In the genomic region with DNA sequence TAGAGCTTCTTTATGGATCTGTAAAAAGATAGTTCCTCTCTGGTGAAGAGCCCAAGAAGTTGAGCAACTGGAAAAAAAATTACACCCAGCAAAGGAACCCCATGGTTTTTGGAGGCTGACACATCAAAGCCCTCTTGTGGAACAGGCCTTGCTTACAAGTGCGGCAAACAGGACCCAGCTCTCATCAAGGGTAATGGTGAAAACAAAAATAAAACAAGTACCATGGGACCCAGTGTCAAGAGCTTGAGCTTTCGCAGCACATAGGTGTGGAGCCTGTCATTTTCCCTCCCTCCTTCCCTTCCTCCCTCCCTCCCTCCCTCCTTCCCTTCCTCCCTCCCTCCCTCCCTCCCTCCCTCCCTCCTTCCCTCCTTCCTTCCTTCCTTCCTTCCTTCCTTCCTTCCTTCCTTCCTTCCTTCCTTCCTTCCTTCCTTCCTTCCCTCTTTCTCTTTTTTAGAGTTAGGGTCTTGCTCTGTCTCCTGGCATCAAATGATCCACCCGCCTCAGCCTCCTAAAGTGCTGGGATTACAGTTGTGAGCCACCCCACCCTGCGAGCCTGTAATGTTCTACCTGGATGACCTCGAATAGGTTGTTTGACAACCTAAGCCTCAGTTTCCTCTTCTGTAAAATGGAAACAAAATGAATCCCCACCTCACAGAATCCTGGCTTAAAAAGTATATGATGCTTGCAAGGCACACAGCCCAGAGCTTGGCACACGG, we compare ENCODE assay signal across 24 cellular contexts.
"Had no signal": no experiment of that assay in that cellular context is flagged by ENCODE, and none has a peak within 500 bp of the region (broad histone marks: within the 10 kb centered on the region; RNA-seq: fewer than 3 reads in every experiment).

No MANE protein-coding gene starts in this region.

- H3K4me1 ChIP-seq: colonic mucosa, esophagus squamous epithelium, spleen, testis, tibial artery had no signal

- H3K27me3 ChIP-seq: colonic mucosa, neural progenitor cell, testis had no signal

- H3K4me3 ChIP-seq: colonic mucosa, esophagus squamous epithelium, lung, mucosa of descending colon, neural progenitor cell, skin epidermis, spleen, testis, tibial artery had no signal

- H3K4me2 ChIP-seq: neural progenitor cell had no signal

- H3K27ac Mint-ChIP-seq: dendritic cell treated with granulocyte-macrophage colony-stimulating factor and Interleukin-4, amounts not matched to agents 40 ng/mL and 50 ng/mL, for 4 days; immature natural killer cell; memory B cell; mesothelial cell of epicardium; natural killer cell treated with Interleukin-12 subunit alpha and Interleukin-12 subunit beta and Interleukin-15 and Interleukin-18, amount 100 ng/mL, for 72 hours; neural progenitor cell; progenitor cell of endocrine pancreas; stimulated activated memory B cell treated with anti-CD40 and anti-IgM and Interleukin-4, amounts not matched to agents 10 μg/mL and 1 μg/mL and 100 μg/mL, for 72 hours; type B pancreatic cell had no signal

- H3K79me2 ChIP-seq: parathyroid adenoma had no signal

- H3K9me3 ChIP-seq: colonic mucosa, esophagus squamous epithelium, mucosa of descending colon, spleen, testis, tibial artery had no signal

- H3K9ac ChIP-seq: neural progenitor cell, parathyroid adenoma had no signal

- H3K9me3 Mint-ChIP-seq: dendritic cell treated with granulocyte-macrophage colony-stimulating factor and Interleukin-4, amounts not matched to agents 40 ng/mL and 50 ng/mL, for 4 days; immature natural killer cell; mesothelial cell of epicardium; natural killer cell treated with Interleukin-12 subunit alpha and Interleukin-12 subunit beta and Interleukin-15 and Interleukin-18, amount 100 ng/mL, for 72 hours; neural progenitor cell; stimulated activated memory B cell treated with anti-CD40 and anti-IgM and Interleukin-4, amounts not matched to agents 10 μg/mL and 1 μg/mL and 100 μg/mL, for 72 hours; type B pancreatic cell had no signal

- DNase-seq: colonic mucosa; effector CD8-positive, alpha-beta T cell; esophagus squamous epithelium; foreskin melanocyte; immature natural killer cell; mucosa of descending colon; naive B cell; spleen; stimulated activated CD4-positive, alpha-beta T cell treated with anti-CD3 and anti-CD28 coated beads, Interleukin-4, amount 100 ng/mL, for 4 hours; stimulated activated naive CD8-positive, alpha-beta T cell treated with anti-CD3 and anti-CD28 coated beads, Interleukin-15, Interleukin-2, amounts not matched to agents 100 U/mL and 50 U/mL, for 24 hours; substantia nigra; testis; tibial artery had no signal

- H3K36me3 ChIP-seq: colonic mucosa, esophagus squamous epithelium, neural progenitor cell, spleen, tibial artery had no signal

- ATAC-seq: mucosa of descending colon; natural killer cell treated with Interleukin-12 subunit alpha and Interleukin-12 subunit beta and Interleukin-15 and Interleukin-18, amount 100 ng/mL, for 72 hours; stimulated activated memory B cell treated with anti-CD40 and anti-IgM and Interleukin-4, amounts not matched to agents 10 μg/mL and 1 μg/mL and 100 μg/mL, for 72 hours; stimulated activated naive CD8-positive, alpha-beta T cell treated with anti-CD3 and anti-CD28 coated beads, Interleukin-15, Interleukin-2, amounts not matched to agents 100 U/mL and 50 U/mL, for 24 hours had no signal

- H3K36me3 Mint-ChIP-seq: immature natural killer cell; memory B cell; mesothelial cell of epicardium; naive B cell; natural killer cell treated with Interleukin-12 subunit alpha and Interleukin-12 subunit beta and Interleukin-15 and Interleukin-18, amount 100 ng/mL, for 72 hours; neural progenitor cell; stimulated activated memory B cell treated with anti-CD40 and anti-IgM and Interleukin-4, amounts not matched to agents 10 μg/mL and 1 μg/mL and 100 μg/mL, for 72 hours; type B pancreatic cell had no signal

- H3K4me1 Mint-ChIP-seq: immature natural killer cell; memory B cell; mesothelial cell of epicardium; naive B cell; neural progenitor cell; stimulated activated memory B cell treated with anti-CD40 and anti-IgM and Interleukin-4, amounts not matched to agents 10 μg/mL and 1 μg/mL and 100 μg/mL, for 72 hours had no signal

- H3K4me3 Mint-ChIP-seq: dendritic cell treated with granulocyte-macrophage colony-stimulating factor and Interleukin-4, amounts not matched to agents 40 ng/mL and 50 ng/mL, for 4 days; immature natural killer cell; memory B cell; mesothelial cell of epicardium; naive B cell; natural killer cell treated with Interleukin-12 subunit alpha and Interleukin-12 subunit beta and Interleukin-15 and Interleukin-18, amount 100 ng/mL, for 72 hours; neural progenitor cell; stimulated activated memory B cell treated with anti-CD40 and anti-IgM and Interleukin-4, amounts not matched to agents 10 μg/mL and 1 μg/mL and 100 μg/mL, for 72 hours; type B pancreatic cell had no signal

- H3K27ac ChIP-seq: colonic mucosa, esophagus squamous epithelium, neural progenitor cell, parathyroid adenoma, skin epidermis, spleen, testis, tibial artery had no signal
